ENCODE assay signal across 7 cellular contexts in the genomic region with DNA sequence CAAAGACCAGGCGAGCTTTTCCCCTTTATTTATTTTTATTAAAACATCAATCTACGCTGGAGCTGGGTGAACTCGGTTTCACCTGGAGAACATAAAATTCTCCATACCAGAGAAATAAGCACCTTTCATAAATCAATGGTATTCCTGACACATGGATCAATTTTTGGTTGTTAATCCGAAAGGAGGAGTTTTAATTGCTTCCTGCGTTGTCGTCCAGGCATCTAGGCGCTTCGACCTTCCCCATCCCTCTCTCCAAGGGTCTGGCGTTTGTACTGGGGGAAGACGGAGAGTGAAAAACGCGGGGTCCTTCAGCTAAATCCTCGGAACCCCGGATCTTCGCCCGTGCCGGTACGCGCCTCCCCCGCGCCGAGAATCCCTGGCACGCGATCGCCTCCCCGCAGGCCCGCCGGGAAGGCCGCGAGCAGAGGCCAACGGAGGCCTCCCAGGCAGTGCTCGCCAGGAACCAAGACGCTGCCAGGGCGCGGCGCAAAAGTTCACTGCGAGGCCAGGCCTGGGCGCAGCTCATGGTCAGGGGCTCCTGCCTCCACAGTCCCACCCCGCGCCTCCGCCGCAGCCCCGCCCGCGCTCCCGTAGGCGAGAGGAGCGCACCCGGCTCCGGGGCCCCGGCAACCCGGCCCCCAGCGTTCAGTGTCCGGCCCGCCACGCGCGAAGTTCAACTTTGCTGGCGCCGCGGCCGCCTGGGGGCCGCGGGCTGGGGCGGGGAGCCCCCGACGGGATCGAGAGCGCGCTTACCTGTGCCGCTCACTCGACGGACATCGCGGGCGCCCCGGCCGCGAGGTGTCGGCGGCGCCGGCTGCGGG. TPM values are rescaled to one million over a fixed set of nuclear protein-coding genes. Genes with fewer than 3 reads are reported as not detected.
A peak's percentile ranks its signal among the peaks of the same experiment; 100 is the strongest.
DNase-seq lines count a peak whose midpoint lies in the region; ATAC-seq and TF ChIP-seq lines count a peak whose summit lies in the region.

No MANE protein-coding gene starts in this region.

- peak in 1 of 4 donors; percentile 39 for ATAC-seq in heart left ventricle
- ATAC-seq in GM19328 (IDR thresholded peaks at IDR 0.05; ENCODE audit: unreplicated experiment), result no peak

- no peaks in the 10 kb centered on the region for H3K36me3 ChIP-seq in heart left ventricle

- WGBS in heart left ventricle, 4 donors, result 1 to 3% (median 2%) methylated on average over 25 to 84 of the region's 84 CpGs

- H3K4me1 ChIP-seq in heart left ventricle, result peaks cover 6 to 56% (median 27%) of the 10 kb centered on the region in 12 donors

- H3K27me3 ChIP-seq in heart left ventricle, result peaks cover 30 to 88% (median 58%) of the 10 kb centered on the region in 9 donors

- peak; percentile 34 for DNase-seq in GM13976 (ENCODE audit: low spot score)
- DNase-seq in NCI-H69 (lab: John Stamatoyannopoulos, UW), result peak; percentile 25
- DNase-seq in heart left ventricle, result no peak
- peak; percentile 87 for DNase-seq in posterior vena cava (ENCODE audit: low spot score)
- DNase-seq in hippocampal formation (lab: John Stamatoyannopoulos, UW), result no peak
- DNase-seq in central memory CD4-positive, alpha-beta T cell, result no peak

- no peak for TF ChIP-seq POLR2A in heart left ventricle (IDR thresholded peaks at IDR 0.05)

- peak overlapping the region in 11 of 12 donors; percentile 10 to 64 (median 53) for H3K4me3 ChIP-seq in heart left ventricle

- intact Hi-C loops in heart left ventricle (cut with DNase I) (loop anchor here in 9 of 10 donors (5.0 to 10.0 kb wide), 13 partner anchors 155 to 1760 kb away; no protein-coding TSS in a partner anchor), posterior vena cava (cut with DNase I) (loop anchor here in 1 of 2 donors (5.0 kb wide), 1 partner anchor 945 kb away; no protein-coding TSS in a partner anchor)

- in situ Hi-C loops in GM13976 (cut with MboI; ENCODE audit: low sequenced_read_pairs, unreplicated experiment), result loop anchor here (25.0 kb wide), 1 partner anchor 935 kb away; no protein-coding TSS in a partner anchor

- no peak overlapping the region for H3K27ac ChIP-seq in heart left ventricle

- TF ChIP-seq CTCF in GM13976 (IDR thresholded peaks at IDR 0.05; ENCODE audit: borderline replicate concordance, control extremely low read depth, extremely low read depth, insufficient read depth, missing control alignments) (no peak), heart left ventricle (IDR thresholded peaks at IDR 0.05) (no peak)

- no peaks in the 10 kb centered on the region for H3K9me3 ChIP-seq in heart left ventricle

RNA-seq across cellular contexts. Expression of gene EBF3, which starts 8.3 kb away (rescaled TPM):
- total RNA-seq in heart left ventricle (1 to 10 TPM; 3.6 to 8.8 (median 7.2) TPM), posterior vena cava (1 to 10 TPM; 8.7 to 9.1 TPM)
- 1 to 10 TPM; 4.3 TPM for polyA plus RNA-seq in heart left ventricle

Comparison
In these comparisons a context has a peak if more than half of its experiments do, and no peak if none do; other contexts are left out.
1. DNase-seq: peak in GM13976 (single experiment), NCI-H69 (single experiment) and posterior vena cava (single experiment); none in heart left ventricle (0 of 5), hippocampal formation (0 of 2) and central memory CD4-positive, alpha-beta T cell (single experiment).